8 cellular contexts compared by ENCODE assay signal in the genomic region with DNA sequence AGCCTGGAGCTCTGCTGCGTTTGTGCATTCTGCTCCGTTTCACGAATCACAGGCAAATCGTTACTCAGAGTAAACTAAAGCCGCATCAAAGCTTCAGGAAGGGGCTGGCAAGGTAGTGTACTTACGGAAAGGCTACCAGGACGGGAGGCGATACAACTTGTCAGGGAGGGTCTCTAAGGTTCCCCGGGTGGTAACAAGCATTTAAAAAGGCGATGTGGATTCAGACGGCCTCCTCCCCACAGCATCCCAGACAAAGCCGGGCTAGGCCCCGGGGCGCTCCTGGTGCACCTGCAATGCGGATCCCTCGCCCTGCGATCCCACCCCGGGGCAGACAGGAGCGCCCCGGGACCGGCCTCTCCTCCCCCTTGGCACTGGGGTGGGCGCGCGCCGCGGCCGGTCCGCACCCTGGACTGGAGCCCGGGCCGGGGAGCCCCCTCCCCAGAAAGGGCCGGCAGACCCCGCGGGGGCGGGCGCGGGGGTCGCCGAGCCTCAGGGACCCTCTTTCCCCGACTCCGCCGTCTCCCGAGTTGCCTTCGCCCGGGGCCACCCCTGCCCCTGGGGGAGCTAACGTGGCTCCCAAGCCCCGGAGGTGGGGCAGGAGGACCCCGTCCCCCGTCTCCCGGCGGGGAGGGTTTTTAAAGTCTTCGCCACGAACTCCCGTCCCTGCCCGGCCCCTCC. TPM values are rescaled to one million over a fixed set of nuclear protein-coding genes. Genes with fewer than 3 reads are reported as not detected.
DNase-seq lines count a peak whose midpoint lies in the region; ATAC-seq, FAIRE-seq and TF ChIP-seq lines count a peak whose summit lies in the region.

No MANE protein-coding gene starts in this region.

- H4K20me1 ChIP-seq in H9 (ENCODE audit: control insufficient read depth, insufficient read depth, insufficient read length), result no peaks in the 10 kb centered on the region

- H3K4me2 ChIP-seq in H9 (ENCODE audit: insufficient read depth, insufficient read length, low read length), result peak overlapping the region; percentile 21

- H3K4ac ChIP-seq in H9 (ENCODE audit: low read depth, low read length), result no peak overlapping the region

- H3K27ac ChIP-seq in H9 (ENCODE audit: insufficient read length, low read depth, low read length), result no peak overlapping the region

- H3K9me3 Mint-ChIP-seq in H9, result no peaks in the 10 kb centered on the region
- no peaks in the 10 kb centered on the region for H3K9me3 Mint-ChIP-seq in stimulated activated naive B cell treated with anti-CD40 and anti-IgM and Interleukin-4, amounts not matched to agents 10 μg/mL and 1 μg/mL and 100 μg/mL, for 72 hours

- ATAC-seq in stimulated activated naive B cell treated with anti-CD40 and anti-IgM and Interleukin-4, amounts not matched to agents 10 μg/mL and 1 μg/mL and 100 μg/mL, for 72 hours (replicated peaks), result no peak

- H3K9me3 ChIP-seq in H9 (ENCODE audit: control insufficient read depth, low read depth, low read length), result no peaks in the 10 kb centered on the region

- H4K5ac ChIP-seq in H9 (ENCODE audit: insufficient read length, low read depth, low read length), result no peak overlapping the region

- no peak for FAIRE-seq in D721Med (lab: Jason Lieb, UNC)

- no peak overlapping the region for H3K56ac ChIP-seq in H9 (ENCODE audit: insufficient read length, low read depth, low read length)

- H3K9ac ChIP-seq in H9 (ENCODE audit: extremely low read depth, insufficient read length, low read length), result no peak overlapping the region

- no peak overlapping the region for H2BK5ac ChIP-seq in H9 (ENCODE audit: insufficient read length, low read length)

- H2BK20ac ChIP-seq in H9 (ENCODE audit: low read depth, low read length, poor library complexity, severe bottlenecking), result no peak overlapping the region

- no peak overlapping the region for H3T11ph ChIP-seq in H9 (ENCODE audit: low read length)

- no peak overlapping the region for H2AFZ ChIP-seq in H9 (ENCODE audit: low read length)

- H2BK15ac ChIP-seq in H9 (ENCODE audit: low read depth, low read length), result no peak overlapping the region

- WGBS in H9 (ENCODE audit: extremely low coverage, insufficient read length, low lambda C conversion rate), result no CpG with 5 or more reads among the region's 54 CpGs

- peaks cover 8% of the 10 kb centered on the region for H3K23me2 ChIP-seq in H9 (ENCODE audit: insufficient read length, low read depth, low read length, poor library complexity, severe bottlenecking)

- TF ChIP-seq CTCF in H9 (conservative IDR thresholded peaks at IDR 0.05) (no peak), D721Med (IDR thresholded peaks at IDR 0.05; ENCODE audit: insufficient read depth, missing control alignments) (no peak)

- no peaks in the 10 kb centered on the region for H3K79me2 ChIP-seq in H9 (ENCODE audit: insufficient read depth, low read length)

- no peak overlapping the region for H3K18ac ChIP-seq in H9 (ENCODE audit: insufficient read length, low read depth, low read length)

- H3K14ac ChIP-seq in H9 (ENCODE audit: insufficient read depth, low read length), result no peak overlapping the region

- H3K27ac Mint-ChIP-seq in H9, result peak overlapping the region in 1 of 3 experiments; percentile 51; a peak in 1 of 7 replicates
- peak overlapping the region; percentile 88 for H3K27ac Mint-ChIP-seq in stimulated activated naive B cell treated with anti-CD40 and anti-IgM and Interleukin-4, amounts not matched to agents 10 μg/mL and 1 μg/mL and 100 μg/mL, for 72 hours

- peaks cover 9 to 21% (median 10%) of the 10 kb centered on the region in 3 experiments for H3K36me3 Mint-ChIP-seq in H9 (ENCODE audit: insufficient read depth in 1 of 3, low read depth in 3 of 3)
- peaks cover 8 to 12% of the 10 kb centered on the region in 2 donors for H3K36me3 Mint-ChIP-seq in stimulated activated naive B cell treated with anti-CD40 and anti-IgM and Interleukin-4, amounts not matched to agents 10 μg/mL and 1 μg/mL and 100 μg/mL, for 72 hours

- H3K4me1 Mint-ChIP-seq in H9, result peaks cover 10 to 15% of the 10 kb centered on the region in 2 experiments
- peaks cover 10 to 25% of the 10 kb centered on the region in 2 donors for H3K4me1 Mint-ChIP-seq in stimulated activated naive B cell treated with anti-CD40 and anti-IgM and Interleukin-4, amounts not matched to agents 10 μg/mL and 1 μg/mL and 100 μg/mL, for 72 hours

- H3K23ac ChIP-seq in H9 (ENCODE audit: insufficient read length, low read depth, low read length), result no peak overlapping the region

- no peaks in the 10 kb centered on the region for H3K79me1 ChIP-seq in H9 (ENCODE audit: insufficient read depth, low read depth, low read length, poor library complexity, severe bottlenecking)

- DNase-seq in Daoy (ENCODE audit: low read depth), result peak; percentile 49
- DNase-seq in H9, result peak; percentile 96
- peak; percentile 20 for DNase-seq in NCI-H128 (lab: John Stamatoyannopoulos, UW; ENCODE audit: unreplicated experiment)
- peak; percentile 37 to 39 for DNase-seq in activated CD4-positive, alpha-beta T cell treated with anti-CD3 and anti-CD28 coated beads, Interleukin-2, amount 50 U/mL, for 48 hours
- peak; percentile 81 for DNase-seq in ecto neural progenitor cell (ENCODE audit: low spot score)
- peak; percentile 51 for DNase-seq in medulla oblongata (ENCODE audit: extremely low spot score)
- peak; percentile 23 for DNase-seq in stimulated activated naive B cell treated with anti-CD40 and anti-IgM and Interleukin-4, amounts not matched to agents 10 μg/mL and 1 μg/mL and 100 μg/mL, for 72 hours
- DNase-seq in D721Med (ENCODE audit: insufficient read length, low spot score), result no peak

- no peak overlapping the region for H2BK12ac ChIP-seq in H9 (ENCODE audit: insufficient read length, low read depth, low read length)

- H3K4me3 Mint-ChIP-seq in H9, result peak overlapping the region; percentile 46 to 85
- peak overlapping the region; percentile 89 to 91 for H3K4me3 Mint-ChIP-seq in stimulated activated naive B cell treated with anti-CD40 and anti-IgM and Interleukin-4, amounts not matched to agents 10 μg/mL and 1 μg/mL and 100 μg/mL, for 72 hours

- H3K27me3 ChIP-seq in H9 (ENCODE audit: insufficient read depth, low read length), result peaks cover 53% of the 10 kb centered on the region

- peaks cover 81% of the 10 kb centered on the region for H3K27me3 Mint-ChIP-seq in H9 (ENCODE audit: low read depth)
- no peaks in the 10 kb centered on the region for H3K27me3 Mint-ChIP-seq in stimulated activated naive B cell treated with anti-CD40 and anti-IgM and Interleukin-4, amounts not matched to agents 10 μg/mL and 1 μg/mL and 100 μg/mL, for 72 hours

- H4K91ac ChIP-seq in H9 (ENCODE audit: insufficient read length, low read depth, low read length), result no peak overlapping the region

- no peak overlapping the region for H2BK120ac ChIP-seq in H9 (ENCODE audit: low read depth, low read length, poor library complexity, severe bottlenecking)

- H2AK5ac ChIP-seq in H9 (ENCODE audit: insufficient read length, low read length), result no peak overlapping the region

- H3K4me1 ChIP-seq in H9 (ENCODE audit: insufficient read depth, low read length), result no peaks in the 10 kb centered on the region

- H4K8ac ChIP-seq in H9 (replicated peaks; ENCODE audit: insufficient read length, low read depth, low read length), result no peak overlapping the region

RNA-seq across cellular contexts. Expression of gene CCDC92, which starts 0.7 kb away (rescaled TPM):
- total RNA-seq in Daoy (2014; rRNA removed; shearing (Covaris generic)), result 5.3 and 7.7 TPM in 2 replicates
- total RNA-seq in H9 (2021), result 1.0 and 1.3 TPM in 2 replicates

RNA-seq across cellular contexts. Expression of gene ZNF664, which starts 1.1 kb away (rescaled TPM):
- total RNA-seq in Daoy (2014; rRNA removed; shearing (Covaris generic)), result 50.4 and 50.9 TPM in 2 replicates
- total RNA-seq in H9 (2021), result 29.5 and 31.7 TPM in 2 replicates
